Comparison of ENCODE assay signal across 9 cellular contexts in genomic region chr19:18058208-18059009, GRCh38. TPM values are rescaled to one million over a fixed set of nuclear protein-coding genes. Genes with fewer than 3 reads are reported as not detected.
A peak's percentile ranks its signal among the peaks of the same experiment; 100 is the strongest.
DNase-seq lines count a peak whose midpoint lies in the region; ATAC-seq, FAIRE-seq and TF ChIP-seq lines count a peak whose summit lies in the region.
"Had no signal": no experiment of that assay in that cellular context is flagged by ENCODE, and none has a peak within 500 bp of the region (broad histone marks: within the 10 kb centered on the region; RNA-seq: fewer than 3 reads in every experiment).

No MANE protein-coding gene starts in this region.

- no peak for TF ChIP-seq POLR2A in erythroblast (IDR thresholded peaks at IDR 0.05; ENCODE audit: low read length)

- H3K79me2 ChIP-seq in OCI-LY1 (ENCODE audit: insufficient read depth, low read length), result no peaks in the 10 kb centered on the region

- H3K27ac ChIP-seq in OCI-LY1 (ENCODE audit: low read depth, low read length, poor library complexity, severe bottlenecking), result peak overlapping the region; percentile 71

- H3K4me3 ChIP-seq in OCI-LY1 (ENCODE audit: low read depth, low read length, poor library complexity, severe bottlenecking), result peak overlapping the region; percentile 41

- no peak overlapping the region for H2AFZ ChIP-seq in OCI-LY1 (ENCODE audit: low read length)

- H3K4me2 ChIP-seq in OCI-LY1 (ENCODE audit: low read length), result peak overlapping the region; percentile 64

- no peak for ATAC-seq in HG03432 (IDR thresholded peaks at IDR 0.05; ENCODE audit: unreplicated experiment)

- no peaks in the 10 kb centered on the region for H3F3A ChIP-seq in OCI-LY1 (ENCODE audit: insufficient read depth, low read length)

- H4K20me1 ChIP-seq in OCI-LY1 (ENCODE audit: insufficient read depth, low read length), result no peaks in the 10 kb centered on the region

- peak; percentile 97 for TF ChIP-seq CTCF in OCI-LY1 (IDR thresholded peaks at IDR 0.05; ENCODE audit: low read length)

- H3K9ac ChIP-seq in OCI-LY1 (ENCODE audit: low read length), result peak overlapping the region; percentile 51; the same call in 1 of the 2 replicates

- no peak for FAIRE-seq in HTR-8/SVneo (lab: Jason Lieb, UNC)
- FAIRE-seq: islet of Langerhans had no signal

- H3K36me3 ChIP-seq in OCI-LY1 (ENCODE audit: insufficient read depth, low read length), result no peaks in the 10 kb centered on the region

- H3K9me3 ChIP-seq in OCI-LY1 (ENCODE audit: low read length), result no peaks in the 10 kb centered on the region

- DNase-seq in DMS114 treated with DMSO at 0.1 percent for 48 hours (lab: John Stamatoyannopoulos, UW; ENCODE audit: unreplicated experiment) (peak; percentile 81), HTR-8/SVneo (ENCODE audit: insufficient read length, low spot score) (peak; percentile 87), activated T-cell treated with anti-CD3 and anti-CD28 coated beads for 24 hours (ENCODE audit: low read depth) (peak; percentile 66), erythroblast (lab: John Stamatoyannopoulos, UW) (peak; percentile 79 to 88), mucosa of gallbladder (ENCODE audit: low spot score) (peak; percentile 83)
- peak; percentile 59 to 70 for DNase-seq in stimulated activated CD8-positive, alpha-beta memory T cell treated with anti-CD3 and anti-CD28 coated beads, Interleukin-2, amount 100 ng/mL, for 1 hour (ENCODE audit: low read depth in 2 of 2)

- H3K4me1 ChIP-seq in OCI-LY1 (ENCODE audit: insufficient read depth, low read length, severe bottlenecking), result peaks cover 13% of the 10 kb centered on the region

- H3K27me3 ChIP-seq in OCI-LY1 (ENCODE audit: insufficient read depth, low read length), result no peaks in the 10 kb centered on the region

- no peaks in the 10 kb centered on the region for H3K9me2 ChIP-seq in OCI-LY1 (ENCODE audit: low read depth, low read length)

RNA-seq across cellular contexts. Expression of gene IL12RB1, which starts 28.3 kb away (rescaled TPM):
- 3.1 TPM for total RNA-seq in mucosa of gallbladder

RNA-seq across cellular contexts. Expression of gene MAST3, which starts 39.2 kb away (rescaled TPM):
- 24.5 TPM for total RNA-seq in mucosa of gallbladder

RNA-seq across cellular contexts. Expression of gene ARRDC2, which starts 50.4 kb away (rescaled TPM):
- total RNA-seq in mucosa of gallbladder, result 53.9 TPM
